In the genomic region with DNA sequence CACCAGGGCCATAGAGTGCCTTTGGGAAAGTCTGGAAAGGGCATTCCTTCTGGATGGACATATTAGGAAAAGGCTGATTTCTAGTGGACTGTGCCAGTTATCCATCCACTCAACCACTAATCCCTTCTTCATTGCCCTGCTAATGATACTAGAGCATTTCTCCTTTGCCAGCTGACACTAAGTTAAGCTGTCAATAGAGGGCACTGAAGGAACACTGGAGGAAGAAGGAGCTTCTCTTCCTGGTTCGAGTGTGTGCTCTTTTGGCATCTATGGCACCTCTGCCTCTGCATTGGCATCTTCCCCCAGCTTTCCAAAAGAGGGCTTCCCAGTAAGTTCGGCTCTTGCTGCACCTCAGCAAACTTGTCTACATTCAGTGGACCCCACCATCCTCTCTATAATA, we compare ENCODE assay signal across 9 cellular contexts.
DNase-seq lines count a peak whose midpoint lies in the region; ATAC-seq, FAIRE-seq and TF ChIP-seq lines count a peak whose summit lies in the region.
"Had no signal": no experiment of that assay in that cellular context is flagged by ENCODE, and none has a peak within 500 bp of the region (broad histone marks: within the 10 kb centered on the region; RNA-seq: fewer than 3 reads in every experiment).

No MANE protein-coding gene starts in this region.

- H3K9me3 Mint-ChIP-seq in GM23338 = no peaks in the 10 kb centered on the region

- no peaks in the 10 kb centered on the region for H3K36me3 ChIP-seq in GM23338 (ENCODE audit: insufficient read depth)
- no peaks in the 10 kb centered on the region for H3K36me3 ChIP-seq in SK-N-MC (ENCODE audit: insufficient read depth, low read length)
- H3K36me3 ChIP-seq in keratinocyte (ENCODE audit: control insufficient read depth in 2 of 2, extremely low read depth in 1 of 2, insufficient read depth in 2 of 2, low read length in 2 of 2) = no peaks in the 10 kb centered on the region

- H3K36me3 Mint-ChIP-seq in GM23338 (ENCODE audit: low read depth) = no peaks in the 10 kb centered on the region

- H3K4me1 ChIP-seq in GM23338 (ENCODE audit: insufficient read depth) (no peaks in the 10 kb centered on the region), keratinocyte (ENCODE audit: control insufficient read depth, extremely low read depth, insufficient read depth, low read length) (no peaks in the 10 kb centered on the region)

- H3K4me1 Mint-ChIP-seq in GM23338 = no peaks in the 10 kb centered on the region

- DNase-seq in DMS79 treated with DMSO at 0.1 percent for 48 hours (lab: John Stamatoyannopoulos, UW) (peak; percentile 10), DMS79 (lab: John Stamatoyannopoulos, UW) (no peak), GM23338 (ENCODE audit: low spot score) (peak; percentile 78), LNCaP clone FGC (ENCODE audit: low read depth) (peak; percentile 33), SK-N-MC (ENCODE audit: low read depth, low spot score) (peak; percentile 28), keratinocyte (ENCODE audit: low read depth, low spot score) (no peak), 8988T (no peak), cortex of kidney (lab: John Stamatoyannopoulos, UW) (no peak)

- H3K27me3 Mint-ChIP-seq in GM23338 (ENCODE audit: insufficient read depth, low read depth, poor library complexity) = no peaks in the 10 kb centered on the region

- H3K9me1 ChIP-seq in keratinocyte (ENCODE audit: control insufficient read depth, extremely low read depth, insufficient read depth, low read length) = no peaks in the 10 kb centered on the region

- H3K4me2 ChIP-seq in GM23338 = no peak overlapping the region
- H3K4me2 ChIP-seq in keratinocyte (ENCODE audit: control insufficient read depth, extremely low read depth, insufficient read depth, low read depth, low read length) = no peak overlapping the region

- no peaks in the 10 kb centered on the region for H3K9me2 ChIP-seq in GM23338 (ENCODE audit: insufficient read depth)

- FAIRE-seq in keratinocyte (lab: Jason Lieb, UNC) = no peak
- FAIRE-seq: A204.1 had no signal

- no peaks in the 10 kb centered on the region for H4K20me1 ChIP-seq in GM23338 (replicated peaks; ENCODE audit: insufficient read depth)
- no peaks in the 10 kb centered on the region for H4K20me1 ChIP-seq in keratinocyte (ENCODE audit: control insufficient read depth, extremely low read depth, insufficient read depth, low read length)

- H3K27ac ChIP-seq in GM23338 (ENCODE audit: low read depth) (no peak overlapping the region), SK-N-MC (no peak overlapping the region), keratinocyte (ENCODE audit: control insufficient read depth, insufficient read depth, low read length) (no peak overlapping the region)

- H3F3A ChIP-seq in GM23338 (replicated peaks; ENCODE audit: low read depth) = no peaks in the 10 kb centered on the region

- H3K79me2 ChIP-seq in GM23338 (replicated peaks; ENCODE audit: insufficient read depth) (no peaks in the 10 kb centered on the region), keratinocyte (ENCODE audit: control insufficient read depth, insufficient read depth, low read length) (no peaks in the 10 kb centered on the region)

- no peaks in the 10 kb centered on the region for H3K9me3 ChIP-seq in SK-N-MC (ENCODE audit: low read depth, low read length)
- H3K9me3 ChIP-seq in keratinocyte (ENCODE audit: control insufficient read depth, low read depth, low read length) = no peaks in the 10 kb centered on the region

- H3K4me3 ChIP-seq in GM23338 = no peak overlapping the region
- no peak overlapping the region for H3K4me3 ChIP-seq in LNCaP clone FGC (ENCODE audit: low read depth, low read length)
- H3K4me3 ChIP-seq in SK-N-MC = no peak overlapping the region
- H3K4me3 ChIP-seq in keratinocyte (ENCODE audit: control insufficient read depth in 2 of 3, extremely low read depth in 1 of 3, insufficient read depth in 2 of 3, low read depth in 1 of 3, low read length in 3 of 3) = no peak overlapping the region

- no peak overlapping the region for H3K4me3 Mint-ChIP-seq in GM23338

- H2AFZ ChIP-seq in GM23338 (peak overlapping the region; percentile 57; the same call in 1 of the 2 replicates), keratinocyte (ENCODE audit: control insufficient read depth, low read length) (no peak overlapping the region)

- ATAC-seq in GM23338 = peak; percentile 95

- H3K27ac Mint-ChIP-seq in GM23338 = no peak overlapping the region

- dilution Hi-C loops in keratinocyte (cut with MboI; ENCODE audit: extremely low pct_ligation_motif_present, low sequenced_read_pairs) = no loop called here

- peak; percentile 70 to 95 for TF ChIP-seq CTCF in GM23338 (conservative IDR thresholded peaks at IDR 0.05; ENCODE audit: low read depth in 2 of 2)
- TF ChIP-seq CTCF in LNCaP clone FGC (IDR thresholded peaks at IDR 0.05; ENCODE audit: control insufficient read depth, extremely low read depth, insufficient read depth) = peak; percentile 79
- TF ChIP-seq CTCF in keratinocyte (optimal IDR thresholded peaks at IDR 0.05 in 1 of 3, IDR thresholded peaks at IDR 0.05 in 1 of 3, conservative IDR thresholded peaks at IDR 0.05 in 1 of 3; ENCODE audit: extremely low read depth in 1 of 3, insufficient read depth in 2 of 3, low read length in 3 of 3) = peak; percentile 30 to 66 (median 60)

- H3K27me3 ChIP-seq in GM23338 (ENCODE audit: insufficient read depth) = no peaks in the 10 kb centered on the region
- H3K27me3 ChIP-seq in keratinocyte (ENCODE audit: control insufficient read depth, extremely low read depth, insufficient read depth, low read length) = no peaks in the 10 kb centered on the region

- H3K9ac ChIP-seq in SK-N-MC (ENCODE audit: insufficient read length) (no peak overlapping the region), keratinocyte (ENCODE audit: control insufficient read depth, extremely low read depth, insufficient read depth, low read length) (no peak overlapping the region)

TF ChIP-seq in GM23338, 12 proteins besides CTCF, POLR2A, EP300 and RAD21 (continues in another document):
- TF ChIP-seq EZH2 (IDR thresholded peaks at IDR 0.05; ENCODE audit: low read depth, unreplicated experiment) = no peak
- TF ChIP-seq CREB1 (CRISPR knock-in tag; IDR thresholded peaks at IDR 0.05; ENCODE audit: low read depth) = no peak
- TF ChIP-seq, protein P1, sequence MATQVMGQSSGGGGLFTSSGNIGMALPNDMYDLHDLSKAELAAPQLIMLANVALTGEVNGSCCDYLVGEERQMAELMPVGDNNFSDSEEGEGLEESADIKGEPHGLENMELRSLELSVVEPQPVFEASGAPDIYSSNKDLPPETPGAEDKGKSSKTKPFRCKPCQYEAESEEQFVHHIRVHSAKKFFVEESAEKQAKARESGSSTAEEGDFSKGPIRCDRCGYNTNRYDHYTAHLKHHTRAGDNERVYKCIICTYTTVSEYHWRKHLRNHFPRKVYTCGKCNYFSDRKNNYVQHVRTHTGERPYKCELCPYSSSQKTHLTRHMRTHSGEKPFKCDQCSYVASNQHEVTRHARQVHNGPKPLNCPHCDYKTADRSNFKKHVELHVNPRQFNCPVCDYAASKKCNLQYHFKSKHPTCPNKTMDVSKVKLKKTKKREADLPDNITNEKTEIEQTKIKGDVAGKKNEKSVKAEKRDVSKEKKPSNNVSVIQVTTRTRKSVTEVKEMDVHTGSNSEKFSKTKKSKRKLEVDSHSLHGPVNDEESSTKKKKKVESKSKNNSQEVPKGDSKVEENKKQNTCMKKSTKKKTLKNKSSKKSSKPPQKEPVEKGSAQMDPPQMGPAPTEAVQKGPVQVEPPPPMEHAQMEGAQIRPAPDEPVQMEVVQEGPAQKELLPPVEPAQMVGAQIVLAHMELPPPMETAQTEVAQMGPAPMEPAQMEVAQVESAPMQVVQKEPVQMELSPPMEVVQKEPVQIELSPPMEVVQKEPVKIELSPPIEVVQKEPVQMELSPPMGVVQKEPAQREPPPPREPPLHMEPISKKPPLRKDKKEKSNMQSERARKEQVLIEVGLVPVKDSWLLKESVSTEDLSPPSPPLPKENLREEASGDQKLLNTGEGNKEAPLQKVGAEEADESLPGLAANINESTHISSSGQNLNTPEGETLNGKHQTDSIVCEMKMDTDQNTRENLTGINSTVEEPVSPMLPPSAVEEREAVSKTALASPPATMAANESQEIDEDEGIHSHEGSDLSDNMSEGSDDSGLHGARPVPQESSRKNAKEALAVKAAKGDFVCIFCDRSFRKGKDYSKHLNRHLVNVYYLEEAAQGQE (IDR thresholded peaks at IDR 0.05; ENCODE audit: unreplicated experiment) = no peak
- TF ChIP-seq NANOG (IDR thresholded peaks at IDR 0.05; ENCODE audit: borderline replicate concordance) = no peak

Comparison
In these comparisons a context has a peak if more than half of its experiments do, and no peak if none do; other contexts are left out.
1. DNase-seq: peak in DMS79 treated with DMSO at 0.1 percent for 48 hours (single experiment), GM23338 (single experiment), LNCaP clone FGC (single experiment) and SK-N-MC (single experiment); none in DMS79 (single experiment), keratinocyte (single experiment), 8988T (single experiment) and cortex of kidney (single experiment).
2. Peak in every context shown above with its lines, with median percentiles within 50 percentile points of each other: CTCF ChIP-seq.